Comparison of ENCODE assay signal across 8 cellular contexts in the genomic region with DNA sequence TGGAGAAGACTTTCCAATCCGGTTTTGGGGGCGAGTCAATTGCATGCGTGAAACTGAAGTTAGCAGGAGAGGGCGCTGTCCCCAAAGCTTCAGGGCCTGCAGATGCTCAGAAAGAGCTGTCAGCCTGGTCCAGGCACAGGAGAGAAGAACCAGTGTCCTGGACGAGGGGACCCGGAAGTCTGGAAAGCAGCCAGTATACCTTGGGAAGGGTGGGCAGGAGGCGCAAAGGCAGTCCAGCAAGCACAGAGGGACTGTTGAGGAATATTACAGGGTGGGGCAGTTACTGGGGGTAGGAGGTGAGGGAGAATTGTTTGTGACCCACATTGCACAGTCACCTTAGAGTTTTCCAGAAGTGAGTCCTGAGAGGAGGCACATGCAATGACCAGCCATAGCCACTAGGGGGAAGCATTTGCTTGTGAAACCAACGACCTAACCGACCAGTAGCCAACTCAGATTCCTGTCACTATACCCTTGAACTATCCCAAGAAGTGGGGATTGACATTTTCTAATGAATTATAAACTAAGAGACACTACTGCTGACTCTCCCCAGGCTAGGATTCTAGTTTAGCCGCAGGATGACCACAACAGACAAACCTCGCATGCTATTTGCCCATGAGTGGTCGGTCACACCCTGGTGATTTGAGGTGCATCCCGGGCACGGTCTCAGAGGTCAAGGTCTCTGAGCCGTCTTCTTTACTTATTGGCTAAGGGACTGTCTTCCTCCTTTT.
DNase-seq lines count a peak whose midpoint lies in the region; ATAC-seq, FAIRE-seq and TF ChIP-seq lines count a peak whose summit lies in the region.

No MANE protein-coding gene starts in this region.

- WGBS in gastroesophageal sphincter (ENCODE audit: low coverage in 1 of 2), 2 donors = 45 to 49% methylated on average over 10 to 12 of the region's 15 CpGs

- no peak overlapping the region for H3K4me3 Mint-ChIP-seq in activated T-helper 2 cell treated with anti-CD3 and anti-CD28 coated beads, Interferon-gamma antibody, Interleukin-2, Interleukin-4, amounts not matched to agents 10 μg/mL and 5 μg/mL and 100 μg/mL, durations not matched to agents 14 hours and 24 hours and 36 hours (ENCODE audit: low read depth)
- no peak overlapping the region for H3K4me3 Mint-ChIP-seq in osteocyte (ENCODE audit: unreplicated experiment)
- no peak overlapping the region for H3K4me3 Mint-ChIP-seq in type B pancreatic cell

- no peak for TF ChIP-seq POLR2A in gastroesophageal sphincter (IDR thresholded peaks at IDR 0.05)

- H3K36me3 Mint-ChIP-seq in activated T-helper 2 cell treated with anti-CD3 and anti-CD28 coated beads, Interferon-gamma antibody, Interleukin-2, Interleukin-4, amounts not matched to agents 10 μg/mL and 5 μg/mL and 100 μg/mL, durations not matched to agents 14 hours and 24 hours and 36 hours (ENCODE audit: low read depth) = no peaks in the 10 kb centered on the region
- H3K36me3 Mint-ChIP-seq in osteocyte (ENCODE audit: unreplicated experiment) (no peaks in the 10 kb centered on the region), type B pancreatic cell (no peaks in the 10 kb centered on the region)

- TF ChIP-seq RAD21 in Ishikawa (IDR thresholded peaks at IDR 0.05; ENCODE audit: low read depth) = peak; percentile 80

- ATAC-seq in GM21723 (IDR thresholded peaks at IDR 0.05; ENCODE audit: unreplicated experiment) (peak; percentile 96), gastroesophageal sphincter (peak; percentile 83)

- no peak overlapping the region for H3K27ac Mint-ChIP-seq in activated T-helper 2 cell treated with anti-CD3 and anti-CD28 coated beads, Interferon-gamma antibody, Interleukin-2, Interleukin-4, amounts not matched to agents 10 μg/mL and 5 μg/mL and 100 μg/mL, durations not matched to agents 14 hours and 24 hours and 36 hours
- H3K27ac Mint-ChIP-seq in osteocyte (ENCODE audit: unreplicated experiment) (no peak overlapping the region), type B pancreatic cell (no peak overlapping the region)

- H3K27me3 ChIP-seq in gastroesophageal sphincter = no peaks in the 10 kb centered on the region

- intact Hi-C loops in activated T-helper 2 cell treated with anti-CD3 and anti-CD28 coated beads, Interferon-gamma antibody, Interleukin-2, Interleukin-4, amounts not matched to agents 10 μg/mL and 5 μg/mL and 100 μg/mL, durations not matched to agents 14 hours and 24 hours and 36 hours (cut with micrococcal nuclease) = loop anchor here (5.0 kb wide), 1 partner anchor 1480 kb away; no protein-coding TSS in a partner anchor

- peak; percentile 64 for FAIRE-seq in RCC 7860 (lab: Jason Lieb, UNC)

- no peaks in the 10 kb centered on the region for H3K9me3 Mint-ChIP-seq in activated T-helper 2 cell treated with anti-CD3 and anti-CD28 coated beads, Interferon-gamma antibody, Interleukin-2, Interleukin-4, amounts not matched to agents 10 μg/mL and 5 μg/mL and 100 μg/mL, durations not matched to agents 14 hours and 24 hours and 36 hours
- no peaks in the 10 kb centered on the region for H3K9me3 Mint-ChIP-seq in osteocyte (ENCODE audit: unreplicated experiment)
- H3K9me3 Mint-ChIP-seq in type B pancreatic cell = no peaks in the 10 kb centered on the region

- peak overlapping the region in 3 of 4 donors; percentile 62 to 81 (median 76) for H3K27ac ChIP-seq in gastroesophageal sphincter

- no peaks in the 10 kb centered on the region for H3K36me3 ChIP-seq in gastroesophageal sphincter

- no peaks in the 10 kb centered on the region for H3K9me3 ChIP-seq in gastroesophageal sphincter

- H3K27me3 Mint-ChIP-seq in activated T-helper 2 cell treated with anti-CD3 and anti-CD28 coated beads, Interferon-gamma antibody, Interleukin-2, Interleukin-4, amounts not matched to agents 10 μg/mL and 5 μg/mL and 100 μg/mL, durations not matched to agents 14 hours and 24 hours and 36 hours (ENCODE audit: low read depth) = peaks cover 3% of the 10 kb centered on the region
- H3K27me3 Mint-ChIP-seq in osteocyte (ENCODE audit: unreplicated experiment) = peaks cover 11% of the 10 kb centered on the region
- H3K27me3 Mint-ChIP-seq in type B pancreatic cell = peaks cover 61% of the 10 kb centered on the region

- peaks cover 4 to 15% (median 10%) of the 10 kb centered on the region in 3 donors for H3K4me1 ChIP-seq in gastroesophageal sphincter

- no peak overlapping the region for H3K4me3 ChIP-seq in gastroesophageal sphincter

- no peak for TF ChIP-seq EP300 in Ishikawa (IDR thresholded peaks at IDR 0.05; ENCODE audit: borderline replicate concordance)
- no peak for TF ChIP-seq EP300 in gastroesophageal sphincter (IDR thresholded peaks at IDR 0.05)

- TF ChIP-seq CTCF in gastroesophageal sphincter (IDR thresholded peaks at IDR 0.05) = peak; percentile 91 to 97 (median 94)
- TF ChIP-seq CTCF in osteocyte (IDR thresholded peaks at IDR 0.05) = peak; percentile 93
- TF ChIP-seq CTCF in type B pancreatic cell (conservative IDR thresholded peaks at IDR 0.05) = peak; percentile 92

- H3K4me1 Mint-ChIP-seq in activated T-helper 2 cell treated with anti-CD3 and anti-CD28 coated beads, Interferon-gamma antibody, Interleukin-2, Interleukin-4, amounts not matched to agents 10 μg/mL and 5 μg/mL and 100 μg/mL, durations not matched to agents 14 hours and 24 hours and 36 hours (ENCODE audit: low read depth) = no peaks in the 10 kb centered on the region
- H3K4me1 Mint-ChIP-seq in osteocyte (ENCODE audit: unreplicated experiment) (no peaks in the 10 kb centered on the region), type B pancreatic cell (ENCODE audit: unreplicated experiment) (peaks cover 18% of the 10 kb centered on the region)

- DNase-seq in EL (peak; percentile 73), RCC 7860 (ENCODE audit: low spot score) (peak; percentile 64), osteocyte (ENCODE audit: extremely low spot score, unreplicated experiment) (peak; percentile 90), type B pancreatic cell (ENCODE audit: extremely low spot score, unreplicated experiment) (peak; percentile 82)
- DNase-seq in activated T-helper 2 cell treated with anti-CD3 and anti-CD28 coated beads, Interferon-gamma antibody, Interleukin-2, Interleukin-4, amounts not matched to agents 10 μg/mL and 5 μg/mL and 100 μg/mL, durations not matched to agents 14 hours and 24 hours and 36 hours (ENCODE audit: low spot score) = peak; percentile 30

TF ChIP-seq in Ishikawa, 13 proteins besides CTCF, POLR2A, EP300 and RAD21:
- no peak for TF ChIP-seq YY1 (IDR thresholded peaks at IDR 0.05; ENCODE audit: low read depth)
- TF ChIP-seq, protein P1, sequence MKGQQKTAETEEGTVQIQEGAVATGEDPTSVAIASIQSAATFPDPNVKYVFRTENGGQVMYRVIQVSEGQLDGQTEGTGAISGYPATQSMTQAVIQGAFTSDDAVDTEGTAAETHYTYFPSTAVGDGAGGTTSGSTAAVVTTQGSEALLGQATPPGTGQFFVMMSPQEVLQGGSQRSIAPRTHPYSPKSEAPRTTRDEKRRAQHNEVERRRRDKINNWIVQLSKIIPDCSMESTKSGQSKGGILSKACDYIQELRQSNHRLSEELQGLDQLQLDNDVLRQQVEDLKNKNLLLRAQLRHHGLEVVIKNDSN (IDR thresholded peaks at IDR 0.05) = no peak
TF ChIP-seq in Ishikawa: peak in this region for 0.

Comparison
In these comparisons a context has a peak if more than half of its experiments do, and no peak if none do; other contexts are left out.
1. DNase-seq: peak in every context shown above with its lines; median percentile 90 in osteocyte; 82 in type B pancreatic cell; 73 in EL; 64 in RCC 7860; 30 in activated T-helper 2 cell treated with anti-CD3 and anti-CD28 coated beads, Interferon-gamma antibody, Interleukin-2, Interleukin-4, amounts not matched to agents 10 μg/mL and 5 μg/mL and 100 μg/mL, durations not matched to agents 14 hours and 24 hours and 36 hours.